In genomic region chr3:22257252-22257651, GRCh38 we compare ENCODE assay signal across 7 cellular contexts.
"Had no signal": no experiment of that assay in that cellular context is flagged by ENCODE, and none has a peak within 500 bp of the region (broad histone marks: within the 10 kb centered on the region; RNA-seq: fewer than 3 reads in every experiment).

No MANE protein-coding gene starts in this region.

- H3K4me1 Mint-ChIP-seq: IgD-negative memory B cell had no signal

- H3K36me3 Mint-ChIP-seq: IgD-negative memory B cell had no signal

- H3K9me3 Mint-ChIP-seq: H9 had no signal

- H3K27me3 Mint-ChIP-seq: IgD-negative memory B cell had no signal

- H2AFZ ChIP-seq: GM23248 had no signal

- H3K9ac ChIP-seq: GM23248 had no signal

- H3K27ac ChIP-seq: GM23248 had no signal

- H3K27ac Mint-ChIP-seq: H9, IgD-negative memory B cell had no signal

- H3K4me3 Mint-ChIP-seq: H9, IgD-negative memory B cell had no signal

- DNase-seq: GM23248, H9, HCEC 1CT had no signal

- H3K4me3 ChIP-seq: GM23248 had no signal

- FAIRE-seq: H1, H54, HTR-8/SVneo had no signal
